Comparison of ENCODE assay signal across 8 cellular contexts in the genomic region with DNA sequence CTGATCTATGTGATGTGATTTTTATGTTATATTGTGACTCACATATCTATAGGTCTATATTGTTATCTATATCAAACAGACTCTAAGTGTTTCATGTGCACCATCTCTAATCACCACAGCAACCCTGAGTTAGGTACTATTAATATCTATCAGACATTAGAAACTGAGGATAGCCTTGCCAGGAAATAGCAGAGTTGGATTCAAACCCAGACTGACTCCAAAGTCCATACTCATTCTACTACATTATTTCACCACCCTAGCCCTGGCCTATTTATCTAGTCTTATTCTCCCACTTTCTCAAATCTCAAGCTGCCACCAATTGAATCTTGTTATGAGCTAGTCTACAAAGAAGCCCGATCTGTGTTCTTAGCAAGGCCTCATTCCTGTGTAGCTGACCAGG.
"Had no signal": no experiment of that assay in that cellular context is flagged by ENCODE, and none has a peak within 500 bp of the region (broad histone marks: within the 10 kb centered on the region; RNA-seq: fewer than 3 reads in every experiment).

No MANE protein-coding gene starts in this region.

- DNase-seq: GM23248, GOT3, H7, HFFc6 had no signal

- H3K9ac ChIP-seq: GM23248 had no signal

- H2AFZ ChIP-seq: GM23248 had no signal

- ATAC-seq: HCT116 had no signal

- H3K4me3 ChIP-seq: GM23248, HAP-1 had no signal

- H3K27ac ChIP-seq: GM23248 had no signal

- H3K9me3 Mint-ChIP-seq: HFFc6 had no signal

- H3K9me3 ChIP-seq: HAP-1 had no signal

- H3K27ac Mint-ChIP-seq: HFFc6, IgD-negative memory B cell had no signal

- H3K36me3 ChIP-seq: HAP-1 had no signal

- H3K4me3 Mint-ChIP-seq: HFFc6, IgD-negative memory B cell had no signal

- H3K4me1 ChIP-seq: HAP-1 had no signal

- H3K36me3 Mint-ChIP-seq: IgD-negative memory B cell had no signal

- FAIRE-seq: HTR-8/SVneo had no signal
